18 cellular contexts compared by ENCODE assay signal in the genomic region with DNA sequence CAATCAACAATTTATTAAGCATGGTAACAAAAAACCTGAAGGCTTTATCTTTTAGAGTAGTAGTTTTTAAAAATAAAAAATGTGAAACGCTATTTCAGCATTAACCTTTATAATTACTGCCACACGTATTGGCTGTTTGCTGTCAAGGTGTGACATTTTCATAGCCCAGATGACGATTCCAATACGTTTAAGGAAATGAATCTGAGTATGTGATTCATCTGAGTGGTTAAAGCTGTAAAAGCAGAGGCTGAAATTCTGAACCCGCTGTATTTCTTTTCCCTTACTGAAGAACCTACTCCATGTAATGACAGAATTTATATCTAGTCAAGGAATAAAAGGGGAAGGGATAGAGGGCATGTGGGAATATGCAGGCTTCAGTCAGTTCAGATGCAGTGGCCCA.
DNase-seq lines count a peak whose midpoint lies in the region; ATAC-seq, FAIRE-seq and TF ChIP-seq lines count a peak whose summit lies in the region.
"Had no signal": no experiment of that assay in that cellular context is flagged by ENCODE, and none has a peak within 500 bp of the region (broad histone marks: within the 10 kb centered on the region; RNA-seq: fewer than 3 reads in every experiment).

No MANE protein-coding gene starts in this region.

- TSS peak; percentile 18 for BruUV-seq in HepG2 (replicated peaks; lab: Mats Ljungman, UMichigan)

- TF ChIP-seq RAD21 in HepG2 (CRISPR knock-in tag; IDR thresholded peaks at IDR 0.05): no peak

- H3K36me3 ChIP-seq in HepG2 (replicated peaks in 1 of 2; ENCODE audit: control insufficient read depth in 1 of 2, insufficient read depth in 2 of 2, low read length in 2 of 2) (peaks cover 27 to 88% of the 10 kb centered on the region in 2 experiments), right lobe of liver (peaks cover 0 to 44% (median 15%) of the 10 kb centered on the region in 4 donors), mucosa of descending colon (ENCODE audit: low read depth) (no peaks in the 10 kb centered on the region)
- H3K36me3 ChIP-seq: WERI-Rb-1 had no signal

- peak overlapping the region in 3 of 5 experiments; percentile 62 to 93 (median 69) for H3K27ac Mint-ChIP-seq in brain
- H3K27ac Mint-ChIP-seq: activated CD8-positive, alpha-beta memory T cell treated with anti-CD3 and anti-CD28 coated beads, Interleukin-2, amount 10 ng/mL, durations not matched to agents 7 days and 5 days; dendritic cell treated with granulocyte-macrophage colony-stimulating factor and Interleukin-4, amounts not matched to agents 40 ng/mL and 50 ng/mL, for 4 days had no signal

- H3K4me1 Mint-ChIP-seq in brain: peaks cover 35% of the 10 kb centered on the region

- H3K4me2 ChIP-seq in HepG2 (ENCODE audit: low read depth, low read length): no peak overlapping the region

- TF ChIP-seq EP300 in HepG2 (IDR thresholded peaks at IDR 0.05; ENCODE audit: low read depth in 2 of 2, low read length in 2 of 2): no peak
- TF ChIP-seq EP300 in HepG2 (CRISPR knock-in tag; IDR thresholded peaks at IDR 0.05; ENCODE audit: borderline replicate concordance): no peak

- H3K27me3 Mint-ChIP-seq in brain: no peaks in the 10 kb centered on the region
- H3K27me3 Mint-ChIP-seq: activated CD8-positive, alpha-beta memory T cell treated with anti-CD3 and anti-CD28 coated beads, Interleukin-2, amount 10 ng/mL, durations not matched to agents 7 days and 5 days; dendritic cell treated with granulocyte-macrophage colony-stimulating factor and Interleukin-4, amounts not matched to agents 40 ng/mL and 50 ng/mL, for 4 days had no signal

- no peaks in the 10 kb centered on the region for H4K20me1 ChIP-seq in HepG2 (ENCODE audit: insufficient read depth, low read length)

- H3K4me3 Mint-ChIP-seq in brain: no peak overlapping the region
- H3K4me3 Mint-ChIP-seq: activated CD8-positive, alpha-beta memory T cell treated with anti-CD3 and anti-CD28 coated beads, Interleukin-2, amount 10 ng/mL, durations not matched to agents 7 days and 5 days; dendritic cell treated with granulocyte-macrophage colony-stimulating factor and Interleukin-4, amounts not matched to agents 40 ng/mL and 50 ng/mL, for 4 days had no signal

- H3K9ac ChIP-seq in HepG2 (ENCODE audit: insufficient read depth, low read depth, low read length): no peak overlapping the region

- no peak overlapping the region for H2AFZ ChIP-seq in HepG2 (ENCODE audit: low read length)

- H3K9me3 ChIP-seq in HepG2 (ENCODE audit: low read length) (no peaks in the 10 kb centered on the region), right lobe of liver (no peaks in the 10 kb centered on the region), mucosa of descending colon (no peaks in the 10 kb centered on the region)
- H3K9me3 ChIP-seq: Peyer's patch had no signal

- H3K79me2 ChIP-seq in HepG2 (ENCODE audit: insufficient read depth, low read length): peaks cover 2% of the 10 kb centered on the region

- H3K9me3 Mint-ChIP-seq in brain: no peaks in the 10 kb centered on the region
- H3K9me3 Mint-ChIP-seq: dendritic cell treated with granulocyte-macrophage colony-stimulating factor and Interleukin-4, amounts not matched to agents 40 ng/mL and 50 ng/mL, for 4 days had no signal

- WGBS in HepG2 (ENCODE audit: low lambda C conversion rate): 98% methylated on average over 5 of the region's 5 CpGs
- 75% methylated on average over 5 of the region's 5 CpGs for WGBS in right lobe of liver (ENCODE audit: insufficient coverage, low coverage, low lambda C conversion rate, missing lambda C conversion rate)

- CTCF ChIA-PET in HepG2 (lab: Yijun Ruan, JAX; ENCODE audit: low intra/inter-chr PET ratio, low total read pairs): no interaction called here

- H3K36me3 Mint-ChIP-seq in brain: peaks cover 15% of the 10 kb centered on the region

- H3K27ac ChIP-seq in HepG2 (ENCODE audit: extremely low read length, insufficient read depth, low read length) (no peak overlapping the region), right lobe of liver (no peak overlapping the region)
- H3K27ac ChIP-seq: WERI-Rb-1 had no signal

- TF ChIP-seq CTCF in HepG2 (CRISPR knock-in tag; IDR thresholded peaks at IDR 0.05) (no peak), right lobe of liver (IDR thresholded peaks at IDR 0.05) (no peak), brain (conservative IDR thresholded peaks at IDR 0.05) (no peak), mucosa of descending colon (IDR thresholded peaks at IDR 0.05) (no peak)

- H3K27me3 ChIP-seq in HepG2 (ENCODE audit: control insufficient read depth in 1 of 2, insufficient read depth in 2 of 2, low read length in 2 of 2): no peaks in the 10 kb centered on the region
- H3K27me3 ChIP-seq in right lobe of liver: no peaks in the 10 kb centered on the region
- H3K27me3 ChIP-seq: Peyer's patch had no signal

- no peak for DNase-seq in HepG2 (ENCODE audit: low spot score)
- no peak for DNase-seq in right lobe of liver
- DNase-seq in mucosa of descending colon: no peak
- no peak for DNase-seq in superior temporal gyrus (ENCODE audit: extremely low spot score)
- no peak for DNase-seq in cerebellum (ENCODE audit: low spot score)
- no peak for DNase-seq in activated gamma-delta T cell (lab: John Stamatoyannopoulos, UW)
- DNase-seq: activated CD8-positive, alpha-beta memory T cell treated with anti-CD3 and anti-CD28 coated beads, Interleukin-2, amount 10 ng/mL, durations not matched to agents 7 days and 5 days; AML-193; glutamatergic neuron; kidney glomerular epithelial cell; MV-4-11; NCI-H69; Peyer's patch; WERI-Rb-1 had no signal

- H3K4me3 ChIP-seq in HepG2 (replicated peaks in 1 of 3; ENCODE audit: insufficient read depth in 1 of 3, low read depth in 2 of 3, low read length in 3 of 3) (no peak overlapping the region), right lobe of liver (no peak overlapping the region), mucosa of descending colon (no peak overlapping the region)
- H3K4me3 ChIP-seq: Peyer's patch had no signal

- in situ Hi-C loops in HepG2 (cut with HindIII; ENCODE audit: extremely low pct_ligation_motif_present, low pct_unique_long_range_greater_than_20kb): no loop called here

- intact Hi-C loops in HepG2 (cut with micrococcal nuclease; ENCODE audit: unreplicated experiment): no loop called here
- intact Hi-C loops in right lobe of liver (cut with DNase I): no loop called here
- intact Hi-C loops in mucosa of descending colon (cut with DNase I, micrococcal nuclease): no loop called here

- TF ChIP-seq POLR2A in HepG2 (IDR thresholded peaks at IDR 0.05; ENCODE audit: insufficient read depth in 1 of 2, low read depth in 2 of 2, low read length in 2 of 2) (no peak), right lobe of liver (IDR thresholded peaks at IDR 0.05) (no peak)

- FAIRE-seq in HepG2 (lab: Jason Lieb, UNC): no peak

- POLR2A ChIA-PET in HepG2 (lab: Yijun Ruan, JAX): no interaction called here

- ATAC-seq in HepG2: no peak
- no peak for ATAC-seq in right lobe of liver
- peak; percentile 62 for ATAC-seq in mucosa of descending colon
- ATAC-seq in GM19035 (IDR thresholded peaks at IDR 0.05; ENCODE audit: unreplicated experiment): no peak
- ATAC-seq: activated CD8-positive, alpha-beta memory T cell treated with anti-CD3 and anti-CD28 coated beads, Interleukin-2, amount 10 ng/mL, durations not matched to agents 7 days and 5 days; esophagus mucosa had no signal

- peaks cover 21% of the 10 kb centered on the region for H3K4me1 ChIP-seq in HepG2 (ENCODE audit: insufficient read depth, low read length)
- H3K4me1 ChIP-seq in right lobe of liver: peaks cover 0 to 6% (median 0%) of the 10 kb centered on the region in 4 donors
- H3K4me1 ChIP-seq in mucosa of descending colon (ENCODE audit: low read depth): peaks cover 7% of the 10 kb centered on the region

TF ChIP-seq in HepG2, 621 proteins besides CTCF, POLR2A, EP300 and RAD21:
- no peak for TF ChIP-seq PHF21A (CRISPR knock-in tag; IDR thresholded peaks at IDR 0.05)
- TF ChIP-seq IRX3 (CRISPR knock-in tag; IDR thresholded peaks at IDR 0.05; ENCODE audit: borderline replicate concordance, low read depth): no peak
- TF ChIP-seq MTA3 (CRISPR knock-in tag; IDR thresholded peaks at IDR 0.05): no peak
- TF ChIP-seq SOX13 (IDR thresholded peaks at IDR 0.05): no peak
- TF ChIP-seq SOX13 (CRISPR knock-in tag; conservative IDR thresholded peaks at IDR 0.05 in 1 of 2, IDR thresholded peaks at IDR 0.05 in 1 of 2): no peak
- TF ChIP-seq, protein P1, sequence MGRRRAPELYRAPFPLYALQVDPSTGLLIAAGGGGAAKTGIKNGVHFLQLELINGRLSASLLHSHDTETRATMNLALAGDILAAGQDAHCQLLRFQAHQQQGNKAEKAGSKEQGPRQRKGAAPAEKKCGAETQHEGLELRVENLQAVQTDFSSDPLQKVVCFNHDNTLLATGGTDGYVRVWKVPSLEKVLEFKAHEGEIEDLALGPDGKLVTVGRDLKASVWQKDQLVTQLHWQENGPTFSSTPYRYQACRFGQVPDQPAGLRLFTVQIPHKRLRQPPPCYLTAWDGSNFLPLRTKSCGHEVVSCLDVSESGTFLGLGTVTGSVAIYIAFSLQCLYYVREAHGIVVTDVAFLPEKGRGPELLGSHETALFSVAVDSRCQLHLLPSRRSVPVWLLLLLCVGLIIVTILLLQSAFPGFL (CRISPR knock-in tag; IDR thresholded peaks at IDR 0.05): no peak
- TF ChIP-seq NR2F2 (IDR thresholded peaks at IDR 0.05; ENCODE audit: borderline replicate concordance, low read depth): no peak
- peak; percentile 62 for TF ChIP-seq RBM22 (optimal IDR thresholded peaks at IDR 0.05; ENCODE audit: low read length)
- TF ChIP-seq SNAPC2 (CRISPR knock-in tag; IDR thresholded peaks at IDR 0.05): no peak
- TF ChIP-seq KDM5A (IDR thresholded peaks at IDR 0.05; ENCODE audit: borderline replicate concordance, low read length): no peak
